8 cellular contexts compared by ENCODE assay signal in the genomic region with DNA sequence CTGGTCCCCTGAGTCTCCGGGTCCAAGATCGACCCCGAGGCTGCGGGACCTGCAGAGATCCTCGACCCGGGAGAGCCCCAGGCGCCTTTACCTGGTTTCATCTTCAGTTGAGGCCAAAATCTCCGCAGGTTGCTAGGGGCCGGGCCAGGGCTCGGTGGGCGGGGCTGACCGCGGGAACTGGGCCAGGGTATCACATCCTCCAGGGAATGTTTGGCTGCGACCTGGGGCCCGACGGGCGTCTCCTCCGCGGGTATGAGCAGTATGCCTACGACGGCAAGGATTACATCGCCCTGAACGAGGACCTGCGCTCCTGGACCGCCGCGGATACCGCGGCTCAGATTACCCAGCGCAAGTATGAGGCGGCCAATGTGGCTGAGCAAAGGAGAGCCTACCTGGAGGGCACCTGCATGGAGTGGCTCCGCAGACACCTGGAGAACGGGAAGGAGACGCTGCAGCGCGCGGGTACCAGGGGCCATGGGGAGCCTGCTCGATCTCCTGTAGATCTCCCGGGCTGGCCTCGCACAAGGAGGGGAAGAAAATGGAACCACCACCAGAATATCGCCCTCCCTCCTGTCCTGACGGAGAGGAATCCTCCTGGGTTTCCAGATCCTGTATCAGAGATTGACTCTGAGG. TPM values are rescaled to one million over a fixed set of nuclear protein-coding genes. Genes with fewer than 3 reads are reported as not detected.
DNase-seq lines count a peak whose midpoint lies in the region; ATAC-seq and TF ChIP-seq lines count a peak whose summit lies in the region.

No MANE protein-coding gene starts in this region.

- peak overlapping the region; percentile 50 for H3K4me3 Mint-ChIP-seq in activated CD8-positive, alpha-beta T cell treated with anti-CD3 and anti-CD28 coated beads, Interleukin-2, amount 10 ng/mL, durations not matched to agents 7 days and 5 days

- peaks cover 19% of the 10 kb centered on the region for H3K27me3 Mint-ChIP-seq in activated CD8-positive, alpha-beta T cell treated with anti-CD3 and anti-CD28 coated beads, Interleukin-2, amount 10 ng/mL, durations not matched to agents 7 days and 5 days (ENCODE audit: low read depth)

- peaks cover 3% of the 10 kb centered on the region; the same call in 1 of the 2 replicates for H3K27me3 ChIP-seq in GM06990 (replicated peaks; ENCODE audit: control insufficient read depth, insufficient read depth, low read length)
- peaks cover 37% of the 10 kb centered on the region for H3K27me3 ChIP-seq in osteoblast (ENCODE audit: insufficient read depth, low read length)

- CTCF ChIA-PET in activated CD8-positive, alpha-beta T cell treated with anti-CD3 and anti-CD28 coated beads, Interleukin-2, amount 10 ng/mL, durations not matched to agents 7 days and 5 days (lab: Charles Lee): no interaction called here

- no peaks in the 10 kb centered on the region for H3K9me3 Mint-ChIP-seq in activated CD8-positive, alpha-beta T cell treated with anti-CD3 and anti-CD28 coated beads, Interleukin-2, amount 10 ng/mL, durations not matched to agents 7 days and 5 days (ENCODE audit: insufficient read depth)

- H3K27ac Mint-ChIP-seq in activated CD8-positive, alpha-beta T cell treated with anti-CD3 and anti-CD28 coated beads, Interleukin-2, amount 10 ng/mL, durations not matched to agents 7 days and 5 days: no peak overlapping the region

- H3K4me1 Mint-ChIP-seq in activated CD8-positive, alpha-beta T cell treated with anti-CD3 and anti-CD28 coated beads, Interleukin-2, amount 10 ng/mL, durations not matched to agents 7 days and 5 days (ENCODE audit: low read depth): peaks cover 15% of the 10 kb centered on the region

- H3K9me3 ChIP-seq in osteoblast (ENCODE audit: low read depth, low read length): no peaks in the 10 kb centered on the region

- H3K4me3 ChIP-seq in GM06990 (replicated peaks; ENCODE audit: low read depth, low read length) (peak overlapping the region; percentile 43), fibroblast of villous mesenchyme (ENCODE audit: low read depth, low read length) (peak overlapping the region; percentile 52), osteoblast (ENCODE audit: insufficient read depth, low read length) (peak overlapping the region; percentile 68)

- DNase-seq in GM06990 (ENCODE audit: extremely low read depth, insufficient read length) (no peak), fibroblast of villous mesenchyme (ENCODE audit: low read depth) (no peak), osteoblast (ENCODE audit: insufficient read length, low spot score, missing footprints) (peak; percentile 65), retina (no peak), NCI-H446 (lab: John Stamatoyannopoulos, UW) (no peak), foreskin melanocyte (no peak), cerebellar nuclear complex (lab: John Stamatoyannopoulos, UW) (no peak)
- DNase-seq in activated CD8-positive, alpha-beta T cell treated with anti-CD3 and anti-CD28 coated beads, Interleukin-2, amount 10 ng/mL, durations not matched to agents 7 days and 5 days: peak; percentile 44

- ATAC-seq in activated CD8-positive, alpha-beta T cell treated with anti-CD3 and anti-CD28 coated beads, Interleukin-2, amount 10 ng/mL, durations not matched to agents 7 days and 5 days: peak; percentile 62

- H3K4me1 ChIP-seq in osteoblast (ENCODE audit: insufficient read depth, low read length): peaks cover 14% of the 10 kb centered on the region

- POLR2A ChIA-PET in activated CD8-positive, alpha-beta T cell treated with anti-CD3 and anti-CD28 coated beads, Interleukin-2, amount 10 ng/mL, durations not matched to agents 7 days and 5 days (lab: Charles Lee): no interaction called here

- no peak overlapping the region for H3K27ac ChIP-seq in osteoblast (ENCODE audit: low read depth, low read length)

- H3K36me3 Mint-ChIP-seq in activated CD8-positive, alpha-beta T cell treated with anti-CD3 and anti-CD28 coated beads, Interleukin-2, amount 10 ng/mL, durations not matched to agents 7 days and 5 days (ENCODE audit: low read depth): no peaks in the 10 kb centered on the region

- H4K20me1 ChIP-seq in osteoblast (ENCODE audit: insufficient read depth, low read length): peaks cover 9% of the 10 kb centered on the region

- H3K4me2 ChIP-seq in osteoblast (ENCODE audit: insufficient read depth, low read length): peak overlapping the region; percentile 83

- H3K79me2 ChIP-seq in osteoblast (ENCODE audit: insufficient read depth, low read length): no peaks in the 10 kb centered on the region

- TF ChIP-seq CTCF in GM06990 (IDR thresholded peaks at IDR 0.05; ENCODE audit: insufficient read depth, low read length, poor library complexity, severe bottlenecking) (no peak), fibroblast of villous mesenchyme (IDR thresholded peaks at IDR 0.05; ENCODE audit: insufficient read depth, low read depth, low read length) (no peak), osteoblast (IDR thresholded peaks at IDR 0.05; ENCODE audit: extremely low read depth, low read depth, low read length) (no peak)

- no peaks in the 10 kb centered on the region; the same call in none of the 2 replicates for H3K36me3 ChIP-seq in GM06990 (ENCODE audit: control insufficient read depth, insufficient read depth, low read length)
- H3K36me3 ChIP-seq in osteoblast (ENCODE audit: insufficient read depth, low read length): no peaks in the 10 kb centered on the region

- H2AFZ ChIP-seq in osteoblast (ENCODE audit: low read length): no peak overlapping the region

RNA-seq across cellular contexts. Expression of a gene that starts 53.8 kb away (rescaled TPM):
- total RNA-seq in activated CD8-positive, alpha-beta T cell treated with anti-CD3 and anti-CD28 coated beads, Interleukin-2, amount 10 ng/mL, durations not matched to agents 7 days and 5 days: 10 to 100 TPM; 52.3 to 60.4 TPM
- total RNA-seq in fibroblast of villous mesenchyme (20.0 and 20.3 TPM in 2 replicates), osteoblast (16.8 and 21.4 TPM in 2 replicates)

RNA-seq across cellular contexts. Expression of a gene that starts 59.8 kb away (rescaled TPM):
- total RNA-seq in activated CD8-positive, alpha-beta T cell treated with anti-CD3 and anti-CD28 coated beads, Interleukin-2, amount 10 ng/mL, durations not matched to agents 7 days and 5 days: 10 to 100 TPM; 48.1 to 50.3 TPM
- total RNA-seq in fibroblast of villous mesenchyme (23.7 and 33.2 TPM in 2 replicates), osteoblast (35.1 TPM in 2 replicates)

Comparison
In these comparisons a context has a peak if more than half of its experiments do, and no peak if none do; other contexts are left out.
1. DNase-seq: peak in activated CD8-positive, alpha-beta T cell treated with anti-CD3 and anti-CD28 coated beads, Interleukin-2, amount 10 ng/mL, durations not matched to agents 7 days and 5 days (single experiment) and osteoblast (single experiment); none in GM06990 (single experiment), fibroblast of villous mesenchyme (single experiment), retina (single experiment), NCI-H446 (0 of 2), foreskin melanocyte (single experiment) and cerebellar nuclear complex (0 of 2).
2. Peak in every context shown above with its lines, with median percentiles within 50 percentile points of each other: H3K4me3 ChIP-seq.